Comparison of ENCODE assay signal across 25 cellular contexts in genomic region chr13:99362362-99362761, GRCh38. TPM values are rescaled to one million over a fixed set of nuclear protein-coding genes. Genes with fewer than 3 reads are reported as not detected.
A peak's percentile ranks its signal among the peaks of the same experiment; 100 is the strongest.
DNase-seq lines count a peak whose midpoint lies in the region; ATAC-seq, FAIRE-seq and TF ChIP-seq lines count a peak whose summit lies in the region.
"Had no signal": no experiment of that assay in that cellular context is flagged by ENCODE, and none has a peak within 500 bp of the region (broad histone marks: within the 10 kb centered on the region; RNA-seq: fewer than 3 reads in every experiment).

No MANE protein-coding gene starts in this region.

- H3K27ac Mint-ChIP-seq in activated CD4-positive, alpha-beta T cell treated with anti-CD3 and anti-CD28 coated beads, Interleukin-2, amount 10 ng/mL, durations not matched to agents 7 days and 5 days, result peak overlapping the region; percentile 80
- peak overlapping the region; percentile 99 for H3K27ac Mint-ChIP-seq in CD8-positive, alpha-beta T cell
- peak overlapping the region; percentile 9 for H3K27ac Mint-ChIP-seq in activated CD4-positive, alpha-beta memory T cell treated with anti-CD3 and anti-CD28 coated beads, Interleukin-2, amount 10 ng/mL, durations not matched to agents 7 days and 5 days
- peak overlapping the region; percentile 82 for H3K27ac Mint-ChIP-seq in memory B cell

- H3K36me3 Mint-ChIP-seq in activated CD4-positive, alpha-beta T cell treated with anti-CD3 and anti-CD28 coated beads, Interleukin-2, amount 10 ng/mL, durations not matched to agents 7 days and 5 days (ENCODE audit: low read depth), result peaks cover 74% of the 10 kb centered on the region
- peaks cover 48% of the 10 kb centered on the region for H3K36me3 Mint-ChIP-seq in CD8-positive, alpha-beta T cell
- peaks cover 68% of the 10 kb centered on the region for H3K36me3 Mint-ChIP-seq in activated CD4-positive, alpha-beta memory T cell treated with anti-CD3 and anti-CD28 coated beads, Interleukin-2, amount 10 ng/mL, durations not matched to agents 7 days and 5 days (ENCODE audit: low read depth)
- peaks cover 22% of the 10 kb centered on the region for H3K36me3 Mint-ChIP-seq in memory B cell

- DNase-seq in activated CD4-positive, alpha-beta T cell treated with anti-CD3 and anti-CD28 coated beads, Interleukin-2, amount 10 ng/mL, durations not matched to agents 7 days and 5 days, result peak; percentile 2
- no peak for DNase-seq in activated CD4-positive, alpha-beta T cell treated with anti-CD3 and anti-CD28 coated beads for 1 hour
- no peak for DNase-seq in CD8-positive, alpha-beta T cell
- DNase-seq in activated CD4-positive, alpha-beta memory T cell treated with anti-CD3 and anti-CD28 coated beads, Interleukin-2, amount 10 ng/mL, durations not matched to agents 7 days and 5 days, result no peak
- no peak for DNase-seq in memory B cell (ENCODE audit: low spot score in 2 of 2)
- no peak for DNase-seq in lower leg skin (ENCODE audit: low spot score in 2 of 2)
- no peak for DNase-seq in NCI-H2227 (lab: John Stamatoyannopoulos, UW; ENCODE audit: unreplicated experiment)
- no peak for DNase-seq in RCC 7860 (ENCODE audit: low spot score)
- DNase-seq: activated CD4-positive, alpha-beta T cell treated with anti-CD3 and anti-CD28 coated beads, Interleukin-2, amount 50 U/mL, for 48 hours; amygdala; glutamatergic neuron; kidney glomerular epithelial cell; NCI-H1092 treated with DMSO at 0.1 percent for 48 hours; NCI-H1930; NCI-H345; SHP77 treated with DMSO at 0.1 percent for 48 hours; small intestine; stimulated activated CD4-positive, alpha-beta T cell treated with anti-CD3 and anti-CD28 coated beads, Interleukin-2, amount 100 ng/mL, for 48 hours; SW 1271; upper lobe of right lung had no signal

- no peak for FAIRE-seq in RCC 7860 (lab: Jason Lieb, UNC)
- FAIRE-seq: A549, endothelial cell of umbilical vein had no signal

- no peaks in the 10 kb centered on the region for H3K27me3 Mint-ChIP-seq in activated CD4-positive, alpha-beta T cell treated with anti-CD3 and anti-CD28 coated beads, Interleukin-2, amount 10 ng/mL, durations not matched to agents 7 days and 5 days
- H3K27me3 Mint-ChIP-seq in CD8-positive, alpha-beta T cell (ENCODE audit: low read depth), result no peaks in the 10 kb centered on the region
- no peaks in the 10 kb centered on the region for H3K27me3 Mint-ChIP-seq in activated CD4-positive, alpha-beta memory T cell treated with anti-CD3 and anti-CD28 coated beads, Interleukin-2, amount 10 ng/mL, durations not matched to agents 7 days and 5 days
- H3K27me3 Mint-ChIP-seq in memory B cell, result no peaks in the 10 kb centered on the region
- H3K27me3 Mint-ChIP-seq: dendritic cell treated with granulocyte-macrophage colony-stimulating factor and Interleukin-4, amounts not matched to agents 40 ng/mL and 50 ng/mL, for 4 days had no signal

- TF ChIP-seq POLR2A in lower leg skin (IDR thresholded peaks at IDR 0.05), result no peak

- no peaks in the 10 kb centered on the region for H3K27me3 ChIP-seq in CD8-positive, alpha-beta T cell (ENCODE audit: insufficient read depth, low read length)
- H3K27me3 ChIP-seq: upper lobe of right lung had no signal

- no peaks in the 10 kb centered on the region for H3K9me3 ChIP-seq in CD8-positive, alpha-beta T cell (ENCODE audit: low read length)
- H3K9me3 ChIP-seq: A549, HAP-1, upper lobe of right lung had no signal

- H3K9me3 Mint-ChIP-seq in activated CD4-positive, alpha-beta T cell treated with anti-CD3 and anti-CD28 coated beads, Interleukin-2, amount 10 ng/mL, durations not matched to agents 7 days and 5 days, result peaks cover 2% of the 10 kb centered on the region
- H3K9me3 Mint-ChIP-seq in CD8-positive, alpha-beta T cell, result no peaks in the 10 kb centered on the region
- no peaks in the 10 kb centered on the region for H3K9me3 Mint-ChIP-seq in activated CD4-positive, alpha-beta memory T cell treated with anti-CD3 and anti-CD28 coated beads, Interleukin-2, amount 10 ng/mL, durations not matched to agents 7 days and 5 days
- no peaks in the 10 kb centered on the region for H3K9me3 Mint-ChIP-seq in memory B cell
- H3K9me3 Mint-ChIP-seq: dendritic cell treated with granulocyte-macrophage colony-stimulating factor and Interleukin-4, amounts not matched to agents 40 ng/mL and 50 ng/mL, for 4 days had no signal

- H3K4me3 ChIP-seq in CD8-positive, alpha-beta T cell (ENCODE audit: low read depth, low read length), result no peak overlapping the region
- no peak overlapping the region for H3K4me3 ChIP-seq in lower leg skin (ENCODE audit: low read depth, poor library complexity, severe bottlenecking)
- H3K4me3 ChIP-seq: A549, HAP-1, upper lobe of right lung had no signal

- POLR2A ChIA-PET in activated CD4-positive, alpha-beta T cell treated with anti-CD3 and anti-CD28 coated beads, Interleukin-2, amount 10 ng/mL, durations not matched to agents 7 days and 5 days (lab: Charles Lee), result no interaction called here
- POLR2A ChIA-PET in CD8-positive, alpha-beta T cell (lab: Charles Lee), result interaction anchor here (3.6 to 4.8 kb wide), 2 partner anchors 11 to 19 kb away, joined by 42 to 51 read pairs; no protein-coding TSS in a partner anchor
- POLR2A ChIA-PET in activated CD4-positive, alpha-beta memory T cell treated with anti-CD3 and anti-CD28 coated beads, Interleukin-2, amount 10 ng/mL, durations not matched to agents 7 days and 5 days (lab: Charles Lee), result interaction anchor here (1.0 to 12.9 kb wide), 5 partner anchors 10 to 60 kb away, joined by 3 to 349 read pairs (median 5); partner anchors contain the start of gene GPR183

- peaks cover 82% of the 10 kb centered on the region for H3K4me1 Mint-ChIP-seq in activated CD4-positive, alpha-beta T cell treated with anti-CD3 and anti-CD28 coated beads, Interleukin-2, amount 10 ng/mL, durations not matched to agents 7 days and 5 days
- H3K4me1 Mint-ChIP-seq in CD8-positive, alpha-beta T cell (ENCODE audit: low read depth), result peaks cover 89% of the 10 kb centered on the region
- H3K4me1 Mint-ChIP-seq in activated CD4-positive, alpha-beta memory T cell treated with anti-CD3 and anti-CD28 coated beads, Interleukin-2, amount 10 ng/mL, durations not matched to agents 7 days and 5 days, result peaks cover 85% of the 10 kb centered on the region
- H3K4me1 Mint-ChIP-seq in memory B cell, result peaks cover 66% of the 10 kb centered on the region

- ATAC-seq in CD8-positive, alpha-beta T cell, result no peak
- no peak for ATAC-seq in memory B cell (ENCODE audit: low read depth)
- ATAC-seq: A549, upper lobe of right lung had no signal

- intact Hi-C loops in CD8-positive, alpha-beta T cell (cut with DNase I, micrococcal nuclease), result no loop called here
- intact Hi-C loops in lower leg skin (cut with DNase I; ENCODE audit: low total_unique reads), result no loop called here

- H3K4me3 Mint-ChIP-seq in activated CD4-positive, alpha-beta T cell treated with anti-CD3 and anti-CD28 coated beads, Interleukin-2, amount 10 ng/mL, durations not matched to agents 7 days and 5 days, result no peak overlapping the region
- peak overlapping the region; percentile 2 for H3K4me3 Mint-ChIP-seq in CD8-positive, alpha-beta T cell
- no peak overlapping the region for H3K4me3 Mint-ChIP-seq in activated CD4-positive, alpha-beta memory T cell treated with anti-CD3 and anti-CD28 coated beads, Interleukin-2, amount 10 ng/mL, durations not matched to agents 7 days and 5 days
- no peak overlapping the region for H3K4me3 Mint-ChIP-seq in memory B cell
- H3K4me3 Mint-ChIP-seq: dendritic cell treated with granulocyte-macrophage colony-stimulating factor and Interleukin-4, amounts not matched to agents 40 ng/mL and 50 ng/mL, for 4 days had no signal

- no peak for TF ChIP-seq CTCF in CD8-positive, alpha-beta T cell (IDR thresholded peaks at IDR 0.05)
- TF ChIP-seq CTCF in lower leg skin (IDR thresholded peaks at IDR 0.05), result no peak

- WGBS in lower leg skin, 2 donors, result 93 to 98% methylated on average over 1 of the region's 1 CpG

- H3K4me1 ChIP-seq in CD8-positive, alpha-beta T cell (ENCODE audit: insufficient read depth, low read length), result peaks cover 88% of the 10 kb centered on the region
- H3K4me1 ChIP-seq: A549 had no signal

- H3K36me3 ChIP-seq in CD8-positive, alpha-beta T cell (ENCODE audit: insufficient read depth, low read length), result no peaks in the 10 kb centered on the region
- H3K36me3 ChIP-seq: HAP-1, upper lobe of right lung had no signal

- CTCF ChIA-PET in activated CD4-positive, alpha-beta T cell treated with anti-CD3 and anti-CD28 coated beads, Interleukin-2, amount 10 ng/mL, durations not matched to agents 7 days and 5 days (lab: Charles Lee), result interaction anchor here (1.0 kb wide), 1 partner anchor 87 kb away, joined by 3 read pairs; no protein-coding TSS in a partner anchor
- CTCF ChIA-PET in CD8-positive, alpha-beta T cell (lab: Charles Lee), result interaction anchor here (3.6 kb wide), 1 partner anchor 25 kb away, joined by 24 read pairs; no protein-coding TSS in a partner anchor
- CTCF ChIA-PET in activated CD4-positive, alpha-beta memory T cell treated with anti-CD3 and anti-CD28 coated beads, Interleukin-2, amount 10 ng/mL, durations not matched to agents 7 days and 5 days (lab: Charles Lee), result interaction anchor here (1.1 kb wide), 1 partner anchor 92 kb away, joined by 3 read pairs; no protein-coding TSS in a partner anchor

- peak overlapping the region; percentile 32 for H3K27ac ChIP-seq in CD8-positive, alpha-beta T cell (ENCODE audit: low read depth, low read length)
- H3K27ac ChIP-seq: A549, upper lobe of right lung had no signal

RNA-seq across cellular contexts. Expression of gene GPR183, which starts 55.2 kb away (rescaled TPM):
- 10 to 100 TPM; 41.4 to 45.1 TPM for total RNA-seq in activated CD4-positive, alpha-beta T cell treated with anti-CD3 and anti-CD28 coated beads, Interleukin-2, amount 10 ng/mL, durations not matched to agents 7 days and 5 days
- total RNA-seq in CD8-positive, alpha-beta T cell, result 10 to 100 TPM; 80.2 to 85.5 TPM
- 10 to 100 TPM; 43.7 to 46.2 TPM for total RNA-seq in activated CD4-positive, alpha-beta memory T cell treated with anti-CD3 and anti-CD28 coated beads, Interleukin-2, amount 10 ng/mL, durations not matched to agents 7 days and 5 days
- 10 to 100 TPM in 2 of 4 donors, 1 to 10 TPM in 2; 2.3 to 13.7 (median 9.1) TPM for total RNA-seq in lower leg skin
- total RNA-seq: endothelial cell of umbilical vein, renal cortical epithelial cell had no signal

Comparison
In these comparisons a context has a peak if more than half of its experiments do, and no peak if none do; other contexts are left out.
1. H3K27ac Mint-ChIP-seq: peak in every context shown above with its lines; median percentile 99 in CD8-positive, alpha-beta T cell; 82 in memory B cell; 80 in activated CD4-positive, alpha-beta T cell treated with anti-CD3 and anti-CD28 coated beads, Interleukin-2, amount 10 ng/mL, durations not matched to agents 7 days and 5 days; 9 in activated CD4-positive, alpha-beta memory T cell treated with anti-CD3 and anti-CD28 coated beads, Interleukin-2, amount 10 ng/mL, durations not matched to agents 7 days and 5 days.